13 cellular contexts compared by ENCODE assay signal in genomic region chr16:75097191-75097761, GRCh38. TPM values are rescaled to one million over a fixed set of nuclear protein-coding genes. Genes with fewer than 3 reads are reported as not detected.
DNase-seq lines count a peak whose midpoint lies in the region; ATAC-seq, FAIRE-seq and TF ChIP-seq lines count a peak whose summit lies in the region.
"Had no signal": no experiment of that assay in that cellular context is flagged by ENCODE, and none has a peak within 500 bp of the region (broad histone marks: within the 10 kb centered on the region; RNA-seq: fewer than 3 reads in every experiment).

No MANE protein-coding gene starts in this region.

- no peaks in the 10 kb centered on the region; the same call in 1 of the 2 replicates for H4K20me1 ChIP-seq in K562 (replicated peaks; ENCODE audit: control insufficient read depth, insufficient read depth, low read length)

- CTCF ChIA-PET in CD8-positive, alpha-beta memory T cell (lab: Charles Lee), result interaction anchor here (1.2 to 4.1 kb wide), 3 partner anchors 13 to 99 kb away, joined by 7 to 22 read pairs (median 8); partner anchors contain the start of gene ZNRF1
- CTCF ChIA-PET in K562 (lab: Yijun Ruan, JAX; ENCODE audit: low intra/inter-chr PET ratio), result no interaction called here

- H3K27ac Mint-ChIP-seq in CD8-positive, alpha-beta memory T cell, result peak overlapping the region in 7 of 8 donors; percentile 18 to 96 (median 86)

- H3K27me3 ChIP-seq in CD8-positive, alpha-beta memory T cell (ENCODE audit: insufficient read depth, low read length, poor library complexity, severe bottlenecking), result no peaks in the 10 kb centered on the region
- H3K27me3 ChIP-seq in K562 (ENCODE audit: control insufficient read depth in 2 of 2, insufficient read depth in 2 of 2, low read length in 2 of 2), result no peaks in the 10 kb centered on the region
- no peaks in the 10 kb centered on the region for H3K27me3 ChIP-seq in pancreas

- no peak for FAIRE-seq in K562 (lab: Jason Lieb, UNC)
- FAIRE-seq in pancreas (lab: Jason Lieb, UNC), result no peak
- FAIRE-seq: endothelial cell of umbilical vein had no signal

- intact Hi-C loops in K562 (cut with micrococcal nuclease), result no loop called here
- intact Hi-C loops in pancreas (cut with DNase I), result no loop called here

- H3K9me3 ChIP-seq in CD8-positive, alpha-beta memory T cell (ENCODE audit: low read length), result no peaks in the 10 kb centered on the region
- H3K9me3 ChIP-seq in K562 (replicated peaks; ENCODE audit: control insufficient read depth, insufficient read depth, low read depth, low read length), result no peaks in the 10 kb centered on the region
- H3K9me3 ChIP-seq in pancreas, result no peaks in the 10 kb centered on the region
- H3K9me3 ChIP-seq: spleen had no signal

- no peaks in the 10 kb centered on the region for H3K9me1 ChIP-seq in K562 (ENCODE audit: control insufficient read depth, insufficient read depth, low read length)

- TF ChIP-seq RAD21 in K562 (CRISPR knock-in tag; conservative IDR thresholded peaks at IDR 0.05 in 1 of 2, IDR thresholded peaks at IDR 0.05 in 1 of 2), result no peak

- TF ChIP-seq EP300 in K562 (IDR thresholded peaks at IDR 0.05; ENCODE audit: low read length), result no peak

- DNase-seq in CD8-positive, alpha-beta memory T cell, result no peak
- DNase-seq in K562 (ENCODE audit: extremely low read depth in 1 of 4, low spot score in 3 of 4), result no peak
- no peak for DNase-seq in pancreas
- DNase-seq in CD1c-positive myeloid dendritic cell (ENCODE audit: extremely low spot score), result no peak
- no peak for DNase-seq in HPDE6-E6E7 (ENCODE audit: extremely low spot score)
- DNase-seq in hippocampal formation (lab: John Stamatoyannopoulos, UW), result no peak
- DNase-seq in NCI-H187 treated with DMSO at 0.1 percent for 48 hours (lab: John Stamatoyannopoulos, UW), result no peak
- DNase-seq: Karpas-422; NCI-H1436; spleen; stimulated activated naive CD8-positive, alpha-beta T cell treated with anti-CD3 and anti-CD28 coated beads, Interleukin-15, Interleukin-2, amounts not matched to agents 100 U/mL and 50 U/mL, for 24 hours had no signal

- peaks cover 0 to 2% (median 0%) of the 10 kb centered on the region in 3 donors for H3K36me3 Mint-ChIP-seq in CD8-positive, alpha-beta memory T cell

- no peaks in the 10 kb centered on the region for H3K36me3 ChIP-seq in CD8-positive, alpha-beta memory T cell (ENCODE audit: insufficient read depth, low read length)
- H3K36me3 ChIP-seq in K562 (ENCODE audit: control insufficient read depth, insufficient read depth, low read length) (peaks cover 24% of the 10 kb centered on the region; the same call in 2 of the 3 replicates), pancreas (no peaks in the 10 kb centered on the region)

- BruUV-seq in K562 (replicated peaks; lab: Mats Ljungman, UMichigan), result no TSS peak

- in situ Hi-C loops in K562 (cut with MboI), result no loop called here

- no peaks in the 10 kb centered on the region for H3K9me3 Mint-ChIP-seq in CD8-positive, alpha-beta memory T cell

- peak overlapping the region; percentile 72 for H3K27ac ChIP-seq in C4-2B
- no peak overlapping the region for H3K27ac ChIP-seq in CD8-positive, alpha-beta memory T cell (ENCODE audit: low read depth, low read length)
- no peak overlapping the region for H3K27ac ChIP-seq in K562 (ENCODE audit: extremely low read depth, low read depth, low read length)
- peak overlapping the region in 3 of 4 donors; percentile 17 to 54 (median 31) for H3K27ac ChIP-seq in pancreas

- no peak overlapping the region for H3K9ac ChIP-seq in K562 (ENCODE audit: insufficient read depth in 1 of 2, low read depth in 2 of 2, low read length in 2 of 2)

- peaks cover 31% of the 10 kb centered on the region for H3K4me1 ChIP-seq in CD8-positive, alpha-beta memory T cell (ENCODE audit: insufficient read depth, low read length)
- H3K4me1 ChIP-seq in K562 (replicated peaks in 1 of 2; ENCODE audit: control insufficient read depth in 2 of 2, insufficient read depth in 2 of 2, low read length in 2 of 2) (peaks cover 10 to 12% of the 10 kb centered on the region in 2 experiments), pancreas (peaks cover 0 to 19% (median 18%) of the 10 kb centered on the region in 3 donors)

- H3K4me3 Mint-ChIP-seq in CD8-positive, alpha-beta memory T cell, result no peak overlapping the region

- POLR2A ChIA-PET in CD8-positive, alpha-beta memory T cell (lab: Charles Lee), result no interaction called here
- POLR2A ChIA-PET in K562 (lab: Yijun Ruan, JAX), result interaction anchor here (0.6 to 1.0 kb wide), 2 partner anchors 8 to 14 kb away, joined by 3 read pairs; no protein-coding TSS in a partner anchor

- H2AFZ ChIP-seq in K562 (ENCODE audit: low read depth, low read length), result no peak overlapping the region

- peaks cover under 1% of the 10 kb centered on the region; the same call in 2 of the 3 replicates for H3K79me2 ChIP-seq in K562 (ENCODE audit: control insufficient read depth, insufficient read depth, low read length)

- peaks cover 30 to 37% (median 33%) of the 10 kb centered on the region in 3 donors for H3K4me1 Mint-ChIP-seq in CD8-positive, alpha-beta memory T cell

- no peak overlapping the region for H3K4me2 ChIP-seq in K562 (ENCODE audit: insufficient read depth, low read length)

- H3K27me3 Mint-ChIP-seq in CD8-positive, alpha-beta memory T cell, result no peaks in the 10 kb centered on the region

- no peak for TF ChIP-seq POLR2A in K562 (conservative IDR thresholded peaks at IDR 0.05)

- 81% methylated on average over 10 of the region's 10 CpGs for WGBS in K562 (ENCODE audit: insufficient coverage, low coverage, missing lambda C conversion rate)
- WGBS in pancreas, 2 donors, result 83 to 85% methylated on average over 10 of the region's 10 CpGs

- no peak overlapping the region for H3K4me3 ChIP-seq in CD8-positive, alpha-beta memory T cell (ENCODE audit: low read length)
- no peak overlapping the region for H3K4me3 ChIP-seq in K562
- no peak overlapping the region for H3K4me3 ChIP-seq in pancreas
- H3K4me3 ChIP-seq: spleen had no signal

- TF ChIP-seq CTCF in C4-2B (conservative IDR thresholded peaks at IDR 0.05) (no peak), K562 (IDR thresholded peaks at IDR 0.05 in 2 of 3, conservative IDR thresholded peaks at IDR 0.05 in 1 of 3; ENCODE audit: insufficient read depth in 2 of 3, low read depth in 1 of 3, low read length in 3 of 3) (no peak), pancreas (IDR thresholded peaks at IDR 0.05) (no peak)

- ATAC-seq in K562, result no peak
- ATAC-seq in pancreas, result no peak
- ATAC-seq: stimulated activated naive CD8-positive, alpha-beta T cell treated with anti-CD3 and anti-CD28 coated beads, Interleukin-15, Interleukin-2, amounts not matched to agents 100 U/mL and 50 U/mL, for 24 hours had no signal

TF ChIP-seq in K562, 482 proteins besides CTCF, POLR2A, EP300 and RAD21:
- peak; percentile 50 for TF ChIP-seq ZNF121 (CRISPR knock-in tag; conservative IDR thresholded peaks at IDR 0.05)
- no peak for TF ChIP-seq ZNF184 (CRISPR knock-in tag; IDR thresholded peaks at IDR 0.05)

RNA-seq across cellular contexts. Expression of gene LDHD, which starts 19.3 kb away (rescaled TPM):
- total RNA-seq in CD8-positive, alpha-beta memory T cell, result not detected
- polyA plus RNA-seq in CD8-positive, alpha-beta memory T cell, result 0.10 TPM
- 0.48 and 1.4 TPM in 2 replicates for total RNA-seq in K562 (2011; cell fraction: chromatin; rRNA removed; ENCODE audit: low replicate concordance)
- total RNA-seq in K562 (2011; cell fraction: nucleolus; rRNA removed), result 1.7 and 3.0 TPM in 2 replicates
- 1.1 and 1.5 TPM in 2 replicates for total RNA-seq in K562 (2011; cell fraction: nucleoplasm; rRNA removed)
- total RNA-seq in K562 (2014; rRNA removed) (0.33 and 0.73 TPM in 2 replicates), K562 (2014; rRNA removed; fragmentation: Illumina TruSeq; extraction: Trizol) (not detected in 2 replicates), K562 (2015; rRNA removed; fragmentation: Illumina TruSeq; extraction: Trizol) (0.19 and 0.40 TPM in 2 replicates), K562 (2021) (0.69 and 0.83 TPM in 2 replicates), pancreas (10 to 100 TPM in 2 of 6 donors, 1 to 10 TPM in 4; 6.9 to 12.2 (median 8.6) TPM)
- polyA plus RNA-seq in K562 (2011; rRNA removed) (0.08 and 0.33 TPM in 2 replicates), K562 (2014; fragmentation: Illumina TruSeq; extraction: Trizol) (0.19 and 0.25 TPM in 2 replicates), K562 (2014; fragmentation: Nextera tagmentation; extraction: Ambion mirVana) (not detected), K562 (2014; rRNA removed) (0.39 and 0.86 TPM in 2 replicates), pancreas (10 to 100 TPM; 15.8 to 20.3 TPM)
- polyA plus RNA-seq in K562 (2011; cell fraction: cytosol; rRNA removed), result 0.21 and 1.0 TPM in 2 replicates
- 0.42 and 2.2 TPM in 2 replicates for polyA plus RNA-seq in K562 (2011; cell fraction: nucleus; rRNA removed)
- polyA plus RNA-seq in K562 (2012), result 0.61 and 0.93 TPM in 2 replicates
- polyA minus RNA-seq in K562 (2011; rRNA and poly(A)+ RNA removed), result 0.21 TPM in 1 of 2 replicates, not detected in the other
- polyA minus RNA-seq in K562 (2011; cell fraction: cytosol; rRNA and poly(A)+ RNA removed), result not detected in 2 replicates
- polyA minus RNA-seq in K562 (2011; cell fraction: nucleus; rRNA and poly(A)+ RNA removed), result 0.44 and 1.1 TPM in 2 replicates
- total RNA-seq: endothelial cell of umbilical vein had no signal

RNA-seq across cellular contexts. Expression of gene ZFP1, which starts 51.0 kb away (rescaled TPM):
- 10 to 100 TPM; 13.8 to 17.4 TPM for total RNA-seq in CD8-positive, alpha-beta memory T cell
- 17.2 TPM for polyA plus RNA-seq in CD8-positive, alpha-beta memory T cell
- 4.7 and 12.9 TPM in 2 replicates for total RNA-seq in K562 (2011; cell fraction: chromatin; rRNA removed; ENCODE audit: low replicate concordance)
- 5.0 and 6.2 TPM in 2 replicates for total RNA-seq in K562 (2011; cell fraction: nucleolus; rRNA removed)
- 7.3 and 8.8 TPM in 2 replicates for total RNA-seq in K562 (2011; cell fraction: nucleoplasm; rRNA removed)
- total RNA-seq in K562 (2014; rRNA removed) (9.3 and 10.4 TPM in 2 replicates), K562 (2014; rRNA removed; fragmentation: Illumina TruSeq; extraction: Trizol) (14.7 and 16.1 TPM in 2 replicates), K562 (2015; rRNA removed; fragmentation: Illumina TruSeq; extraction: Trizol) (13.7 and 14.0 TPM in 2 replicates), K562 (2021) (10.8 and 14.7 TPM in 2 replicates), pancreas (1 to 10 TPM; 1.9 to 4.2 (median 3.3) TPM)
- polyA plus RNA-seq in K562 (2011; rRNA removed) (10.8 and 13.3 TPM in 2 replicates), K562 (2014; fragmentation: Illumina TruSeq; extraction: Trizol) (11.4 and 11.6 TPM in 2 replicates), K562 (2014; fragmentation: Nextera tagmentation; extraction: Ambion mirVana) (1 to 10 TPM; 2.6 to 4.1 TPM), K562 (2014; rRNA removed) (5.2 and 6.5 TPM in 2 replicates), pancreas (1 to 10 TPM; 1.8 to 3.3 TPM)
- polyA plus RNA-seq in K562 (2011; cell fraction: cytosol; rRNA removed), result 2.9 and 4.8 TPM in 2 replicates
- polyA plus RNA-seq in K562 (2011; cell fraction: nucleus; rRNA removed), result 3.9 and 4.2 TPM in 2 replicates
- polyA plus RNA-seq in K562 (2012), result 5.4 and 6.8 TPM in 2 replicates
- 14.8 and 15.0 TPM in 2 replicates for polyA minus RNA-seq in K562 (2011; rRNA and poly(A)+ RNA removed)
- 10.2 and 12.6 TPM in 2 replicates for polyA minus RNA-seq in K562 (2011; cell fraction: cytosol; rRNA and poly(A)+ RNA removed)
- 5.3 and 7.8 TPM in 2 replicates for polyA minus RNA-seq in K562 (2011; cell fraction: nucleus; rRNA and poly(A)+ RNA removed)

Comparison
In these comparisons a context has a peak if more than half of its experiments do, and no peak if none do; other contexts are left out.
1. H3K27ac ChIP-seq: peak in C4-2B (single experiment) and pancreas (3 of 4); none in CD8-positive, alpha-beta memory T cell (single experiment) and K562 (single experiment).